ENCODE assay signal across 8 cellular contexts in genomic region chr11:102807921-102808320, GRCh38. TPM values are rescaled to one million over a fixed set of nuclear protein-coding genes. Genes with fewer than 3 reads are reported as not detected.
DNase-seq lines count a peak whose midpoint lies in the region; ATAC-seq, FAIRE-seq and TF ChIP-seq lines count a peak whose summit lies in the region.
"Had no signal": no experiment of that assay in that cellular context is flagged by ENCODE, and none has a peak within 500 bp of the region (broad histone marks: within the 10 kb centered on the region; RNA-seq: fewer than 3 reads in every experiment).

No MANE protein-coding gene starts in this region.

- DNase-seq in GM13977 (ENCODE audit: low spot score) (no peak), astrocyte (ENCODE audit: low read depth) (no peak), neuronal stem cell (ENCODE audit: low spot score) (no peak), G401 (ENCODE audit: low spot score) (no peak), SW 1271 (lab: John Stamatoyannopoulos, UW) (no peak), EL (no peak)

- no peak overlapping the region for H3K4ac ChIP-seq in neuronal stem cell (ENCODE audit: low read length)

- WGBS in neuronal stem cell (ENCODE audit: extremely low coverage in 2 of 2, insufficient read length in 2 of 2, insufficient replicate concordance in 1 of 2), 2 donors, result no CpG with 5 or more reads among the region's 19 CpGs

- no peak overlapping the region for H3K4me3 Mint-ChIP-seq in astrocyte (ENCODE audit: unreplicated experiment)

- no peaks in the 10 kb centered on the region for H4K20me1 ChIP-seq in astrocyte (ENCODE audit: insufficient read depth, low read length)

- no peak overlapping the region for H3K18ac ChIP-seq in neuronal stem cell (ENCODE audit: low read length)

- no peaks in the 10 kb centered on the region for H3K79me2 ChIP-seq in astrocyte (ENCODE audit: insufficient read depth, low read length)

- TF ChIP-seq CTCF in GM13977 (IDR thresholded peaks at IDR 0.05; ENCODE audit: extremely low read depth, insufficient read depth, missing control alignments), result peak; percentile 48
- TF ChIP-seq CTCF in astrocyte (IDR thresholded peaks at IDR 0.05; ENCODE audit: insufficient read depth, low read depth, low read length), result peak; percentile 13

- H3K9me3 Mint-ChIP-seq in astrocyte (ENCODE audit: unreplicated experiment), result peaks cover 1% of the 10 kb centered on the region

- H3K27ac ChIP-seq in astrocyte (ENCODE audit: low read depth, low read length) (no peak overlapping the region), neuronal stem cell (replicated peaks; ENCODE audit: low read length) (no peak overlapping the region)

- H2AFZ ChIP-seq in astrocyte (ENCODE audit: low read depth, low read length), result peak overlapping the region; percentile 28
- peak overlapping the region; percentile 59 for H2AFZ ChIP-seq in neuronal stem cell (ENCODE audit: low read length)

- H3K9me3 ChIP-seq in astrocyte (ENCODE audit: insufficient read depth, low read depth, low read length), result no peaks in the 10 kb centered on the region
- H3K9me3 ChIP-seq in neuronal stem cell (replicated peaks in 1 of 2; ENCODE audit: control insufficient read depth in 2 of 2, insufficient read depth in 1 of 2, low read depth in 1 of 2, low read length in 2 of 2), result no peaks in the 10 kb centered on the region

- no peak for FAIRE-seq in astrocyte (lab: Jason Lieb, UNC)
- FAIRE-seq: endometrium had no signal

- in situ Hi-C loops in GM13977 (cut with MboI; ENCODE audit: low pct_unique_long_range_greater_than_20kb, low sequenced_read_pairs, unreplicated experiment) (no loop called here), G401 (cut with HindIII; ENCODE audit: low sequenced_read_pairs) (no loop called here)

- H3K4me2 ChIP-seq in astrocyte (ENCODE audit: low read length) (peak overlapping the region; percentile 12), neuronal stem cell (ENCODE audit: insufficient read depth, low read length, poor library complexity, severe bottlenecking) (no peak overlapping the region)

- H3K36me3 Mint-ChIP-seq in astrocyte (ENCODE audit: low read depth, unreplicated experiment), result no peaks in the 10 kb centered on the region

- H4K91ac ChIP-seq in neuronal stem cell (ENCODE audit: low read depth, low read length, poor library complexity), result no peak overlapping the region

- H2BK120ac ChIP-seq in neuronal stem cell (ENCODE audit: low read depth, low read length), result no peak overlapping the region

- H3K4me1 ChIP-seq in astrocyte (ENCODE audit: insufficient read depth, low read length), result no peaks in the 10 kb centered on the region
- H3K4me1 ChIP-seq in neuronal stem cell (ENCODE audit: control insufficient read depth in 2 of 2, insufficient read depth in 1 of 2, low read depth in 1 of 2, low read length in 2 of 2), result no peaks in the 10 kb centered on the region

- H3K79me1 ChIP-seq in neuronal stem cell (ENCODE audit: low read depth, low read length), result no peaks in the 10 kb centered on the region

- no peak overlapping the region for H2BK5ac ChIP-seq in neuronal stem cell (ENCODE audit: low read length)

- no peak overlapping the region for H2BK15ac ChIP-seq in neuronal stem cell (ENCODE audit: low read length)

- peaks cover 8% of the 10 kb centered on the region for H3K4me1 Mint-ChIP-seq in astrocyte (ENCODE audit: low read depth, unreplicated experiment)

- ATAC-seq in HG02981 (IDR thresholded peaks at IDR 0.05; ENCODE audit: unreplicated experiment), result peak; percentile 56

- H2BK12ac ChIP-seq in neuronal stem cell (ENCODE audit: low read length), result no peak overlapping the region

- H3K23ac ChIP-seq in neuronal stem cell (ENCODE audit: low read depth, low read length, poor library complexity), result no peak overlapping the region

- H3K9ac ChIP-seq in astrocyte (ENCODE audit: low read length), result no peak overlapping the region
- H3K9ac ChIP-seq in neuronal stem cell (ENCODE audit: low read depth, low read length, poor library complexity), result no peak overlapping the region

- H3K14ac ChIP-seq in neuronal stem cell (ENCODE audit: low read length), result no peak overlapping the region

- no peaks in the 10 kb centered on the region for H3K27me3 ChIP-seq in astrocyte (ENCODE audit: insufficient read depth, low read length)
- no peaks in the 10 kb centered on the region for H3K27me3 ChIP-seq in neuronal stem cell (ENCODE audit: control insufficient read depth in 3 of 3, insufficient read depth in 3 of 3, low read depth in 1 of 3, low read length in 3 of 3)

- no peaks in the 10 kb centered on the region for H3K27me3 Mint-ChIP-seq in astrocyte (ENCODE audit: low read depth, unreplicated experiment)

- no peak overlapping the region for H2AK5ac ChIP-seq in neuronal stem cell (ENCODE audit: low read depth, low read length)

- no peaks in the 10 kb centered on the region for H3K36me3 ChIP-seq in astrocyte (ENCODE audit: insufficient read depth, low read length)
- no peaks in the 10 kb centered on the region for H3K36me3 ChIP-seq in neuronal stem cell (replicated peaks in 1 of 2; ENCODE audit: control insufficient read depth in 2 of 2, insufficient read depth in 2 of 2, low read length in 2 of 2)

- peak overlapping the region; percentile 66 for H3K27ac Mint-ChIP-seq in astrocyte (ENCODE audit: unreplicated experiment)

- no peak overlapping the region for H4K8ac ChIP-seq in neuronal stem cell (ENCODE audit: low read depth, low read length)

- H3K4me3 ChIP-seq in astrocyte (ENCODE audit: insufficient read depth, low read depth, low read length) (no peak overlapping the region), neuronal stem cell (ENCODE audit: low read length in 2 of 2) (no peak overlapping the region)

RNA-seq across cellular contexts. Expression of gene MMP1, which starts 10.0 kb away (rescaled TPM):
- 0.38 and 0.64 TPM in 2 replicates for total RNA-seq in astrocyte
- polyA plus RNA-seq in neuronal stem cell (2013, experiment 1 of 2), result not detected
- polyA plus RNA-seq in neuronal stem cell (2013, experiment 2 of 2), result not detected
- 17.7 and 21.5 TPM in 2 replicates for total RNA-seq in G401 (2014; rRNA removed; shearing (Covaris generic))

RNA-seq across cellular contexts. Expression of gene MMP10, which starts 27.5 kb away (rescaled TPM):
- total RNA-seq in astrocyte, result 1.1 and 1.2 TPM in 2 replicates
- not detected for polyA plus RNA-seq in neuronal stem cell (2013, experiment 1 of 2)
- not detected for polyA plus RNA-seq in neuronal stem cell (2013, experiment 2 of 2)
- 42.3 and 45.3 TPM in 2 replicates for total RNA-seq in G401 (2014; rRNA removed; shearing (Covaris generic))

RNA-seq across cellular contexts. Expression of gene MMP3, which starts 35.5 kb away (rescaled TPM):
- not detected in 2 replicates for total RNA-seq in astrocyte
- not detected for polyA plus RNA-seq in neuronal stem cell (2013, experiment 1 of 2)
- not detected for polyA plus RNA-seq in neuronal stem cell (2013, experiment 2 of 2)
- not detected in 2 replicates for total RNA-seq in G401 (2014; rRNA removed; shearing (Covaris generic))

Comparison
In these comparisons a context has a peak if more than half of its experiments do, and no peak if none do; other contexts are left out.
1. RNA of gene MMP1, which starts 10.0 kb away (total RNA-seq): 17.7 to 21.5 TPM in G401; 0.38 to 0.64 TPM in astrocyte; every median in the first group is over 10 times any median in the second.
2. RNA of gene MMP10, which starts 27.5 kb away (total RNA-seq): 42.3 to 45.3 TPM in G401; 1.1 to 1.2 TPM in astrocyte; every median in the first group is over 10 times any median in the second.